24 cellular contexts compared by ENCODE assay signal in the genomic region with DNA sequence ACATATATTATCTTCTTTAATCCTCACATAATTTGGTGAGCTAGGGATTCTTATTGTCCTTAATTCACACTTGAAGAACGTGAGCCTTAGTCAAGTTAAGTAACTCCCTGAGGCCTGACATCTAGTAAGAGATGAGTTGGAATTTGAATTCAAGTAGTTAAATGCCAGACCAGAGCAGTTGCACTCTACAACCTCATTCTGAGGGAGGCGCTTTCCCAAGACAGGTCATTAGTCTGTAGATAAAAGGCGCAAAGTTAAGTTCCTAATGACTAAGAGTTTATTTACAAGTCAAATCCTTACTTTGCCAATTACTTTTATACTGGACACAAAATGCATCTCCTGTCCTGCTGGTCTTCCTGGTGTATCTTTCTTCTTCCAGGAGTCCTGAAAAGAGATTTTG. TPM values are rescaled to one million over a fixed set of nuclear protein-coding genes. Genes with fewer than 3 reads are reported as not detected.
A peak's percentile ranks its signal among the peaks of the same experiment; 100 is the strongest.
DNase-seq lines count a peak whose midpoint lies in the region; TF ChIP-seq lines count a peak whose summit lies in the region.
"Had no signal": no experiment of that assay in that cellular context is flagged by ENCODE, and none has a peak within 500 bp of the region (broad histone marks: within the 10 kb centered on the region; RNA-seq: fewer than 3 reads in every experiment).

No MANE protein-coding gene starts in this region.

- H2BK20ac ChIP-seq in H9 (ENCODE audit: low read depth, low read length, poor library complexity, severe bottlenecking), result no peak overlapping the region

- H3K79me1 ChIP-seq in H9 (ENCODE audit: insufficient read depth, low read depth, low read length, poor library complexity, severe bottlenecking), result no peaks in the 10 kb centered on the region

- no peak overlapping the region for H2AK5ac ChIP-seq in H9 (ENCODE audit: insufficient read length, low read length)

- DNase-seq in H9, result no peak
- peak; percentile 28 for DNase-seq in NAMALWA (ENCODE audit: low spot score)
- peak; percentile 8 for DNase-seq in dedifferentiated amniotic fluid mesenchymal stem cell (ENCODE audit: extremely low spot score)
- no peak for DNase-seq in neural crest cell (ENCODE audit: low read depth, low spot score)
- DNase-seq in activated effector memory CD4-positive, alpha-beta T cell treated with Interleukin-2 at 50 U/mL for 16 hours, result no peak
- DNase-seq in NCI-H1105 (lab: John Stamatoyannopoulos, UW), result no peak
- DNase-seq in NCI-H748 (lab: John Stamatoyannopoulos, UW; ENCODE audit: unreplicated experiment), result no peak
- no peak for DNase-seq in smooth muscle cell (lab: John Stamatoyannopoulos, UW; ENCODE audit: unreplicated experiment)
- DNase-seq: caudate nucleus; CD4-positive, alpha-beta memory T cell; DMS79 treated with DMSO at 0.1 percent for 48 hours; glutamatergic neuron; GM23248; MG63; NCI-H187 treated with DMSO at 0.1 percent for 48 hours; NCI-H345; NK-92 treated with Interleukin-12 subunit alpha and Interleukin-12 subunit beta, amount 100 ng/mL, for 24 hours; pancreas; right lobe of liver; stimulated activated naive CD4-positive, alpha-beta T cell; SW 1271; thyroid gland had no signal

- H3K56ac ChIP-seq in H9 (ENCODE audit: insufficient read length, low read depth, low read length), result no peak overlapping the region

- H3K27ac ChIP-seq in H9 (ENCODE audit: insufficient read length, low read depth, low read length) (no peak overlapping the region), smooth muscle cell (ENCODE audit: low read depth) (no peak overlapping the region)
- H3K27ac ChIP-seq: esophagus muscularis mucosa, GM23248, pancreas, right lobe of liver had no signal

- H3K4me3 Mint-ChIP-seq in H9 (no peak overlapping the region), neural crest cell (peak overlapping the region; percentile 32)
- H3K4me3 Mint-ChIP-seq: CD4-positive, alpha-beta memory T cell had no signal

- peaks cover 8% of the 10 kb centered on the region; the same call in 1 of the 2 replicates for H3K27me3 ChIP-seq in H9 (ENCODE audit: insufficient read depth, low read length)
- no peaks in the 10 kb centered on the region for H3K27me3 ChIP-seq in smooth muscle cell (ENCODE audit: low read depth)
- H3K27me3 ChIP-seq: esophagus muscularis mucosa, MG63, pancreas, right lobe of liver, thyroid gland had no signal

- TF ChIP-seq CTCF in H9 (conservative IDR thresholded peaks at IDR 0.05) (peak; percentile 33; the same call in 2 of the 3 replicates), neural crest cell (conservative IDR thresholded peaks at IDR 0.05) (no peak), smooth muscle cell (IDR thresholded peaks at IDR 0.05; ENCODE audit: borderline replicate concordance, insufficient read depth, poor library complexity, severe bottlenecking) (no peak)

- H3F3A ChIP-seq in smooth muscle cell (ENCODE audit: low read depth), result no peaks in the 10 kb centered on the region

- H3K9me3 ChIP-seq in H9 (ENCODE audit: control insufficient read depth, low read depth, low read length), result no peaks in the 10 kb centered on the region
- H3K9me3 ChIP-seq in smooth muscle cell (replicated peaks; ENCODE audit: low read depth), result no peaks in the 10 kb centered on the region
- H3K9me3 ChIP-seq: esophagus muscularis mucosa, MG63, pancreas, right lobe of liver, thyroid gland had no signal

- no CpG with 5 or more reads among the region's 3 CpGs for WGBS in H9 (ENCODE audit: extremely low coverage, insufficient read length, low lambda C conversion rate)
- WGBS in smooth muscle cell (ENCODE audit: low lambda C conversion rate), result 51% methylated on average over 3 of the region's 3 CpGs

- H3K4ac ChIP-seq in H9 (ENCODE audit: low read depth, low read length), result no peak overlapping the region

- no peak overlapping the region for H4K5ac ChIP-seq in H9 (ENCODE audit: insufficient read length, low read depth, low read length)

- H3K4me1 Mint-ChIP-seq in H9 (peaks cover 14 to 22% of the 10 kb centered on the region in 2 experiments), neural crest cell (peaks cover 26% of the 10 kb centered on the region)

- H2BK5ac ChIP-seq in H9 (ENCODE audit: insufficient read length, low read length), result no peak overlapping the region

- peaks cover 7% of the 10 kb centered on the region for H3K23me2 ChIP-seq in H9 (ENCODE audit: insufficient read length, low read depth, low read length, poor library complexity, severe bottlenecking)

- peaks cover 5% of the 10 kb centered on the region in 2 experiments; a peak in 3 of 5 replicates for H3K9me3 Mint-ChIP-seq in H9
- no peaks in the 10 kb centered on the region for H3K9me3 Mint-ChIP-seq in neural crest cell
- H3K9me3 Mint-ChIP-seq: CD4-positive, alpha-beta memory T cell had no signal

- H3K14ac ChIP-seq in H9 (ENCODE audit: insufficient read depth, low read length), result no peak overlapping the region

- H4K91ac ChIP-seq in H9 (ENCODE audit: insufficient read length, low read depth, low read length), result no peak overlapping the region

- H3K23ac ChIP-seq in H9 (ENCODE audit: insufficient read length, low read depth, low read length), result no peak overlapping the region

- no peak overlapping the region for H3T11ph ChIP-seq in H9 (ENCODE audit: low read length)

- H3K27me3 Mint-ChIP-seq in H9 (ENCODE audit: low read depth), result peaks cover 41% of the 10 kb centered on the region
- H3K27me3 Mint-ChIP-seq in neural crest cell (ENCODE audit: low read depth), result peaks cover 7% of the 10 kb centered on the region
- H3K27me3 Mint-ChIP-seq: CD4-positive, alpha-beta memory T cell had no signal

- no peaks in the 10 kb centered on the region for H3K36me3 ChIP-seq in smooth muscle cell (ENCODE audit: low read depth)
- H3K36me3 ChIP-seq: esophagus muscularis mucosa, MG63, pancreas, right lobe of liver, thyroid gland had no signal

- H3K27ac Mint-ChIP-seq in H9 (no peak overlapping the region), neural crest cell (ENCODE audit: unreplicated experiment) (no peak overlapping the region)

- no peak overlapping the region for H3K4me3 ChIP-seq in smooth muscle cell
- H3K4me3 ChIP-seq: esophagus muscularis mucosa, GM23248, lung, MG63, pancreas, right lobe of liver, thyroid gland had no signal

- no peak overlapping the region for H2BK15ac ChIP-seq in H9 (ENCODE audit: low read depth, low read length)

- H3K79me2 ChIP-seq in H9 (ENCODE audit: insufficient read depth, low read length), result no peaks in the 10 kb centered on the region
- H3K79me2 ChIP-seq in smooth muscle cell (ENCODE audit: low read depth), result no peaks in the 10 kb centered on the region

- H3K4me2 ChIP-seq in H9 (ENCODE audit: insufficient read depth, insufficient read length, low read length) (no peak overlapping the region), smooth muscle cell (no peak overlapping the region)

- H3K9ac ChIP-seq in H9 (ENCODE audit: extremely low read depth, insufficient read length, low read length) (no peak overlapping the region), smooth muscle cell (ENCODE audit: low read depth) (no peak overlapping the region)
- H3K9ac ChIP-seq: GM23248 had no signal

- no peak overlapping the region for H4K8ac ChIP-seq in H9 (replicated peaks; ENCODE audit: insufficient read length, low read depth, low read length)

- H3K36me3 Mint-ChIP-seq in H9 (ENCODE audit: insufficient read depth in 1 of 3, low read depth in 3 of 3) (no peaks in the 10 kb centered on the region), neural crest cell (ENCODE audit: low read depth) (no peaks in the 10 kb centered on the region)

- no peak overlapping the region for H2BK120ac ChIP-seq in H9 (ENCODE audit: low read depth, low read length, poor library complexity, severe bottlenecking)

- no peak overlapping the region for H3K18ac ChIP-seq in H9 (ENCODE audit: insufficient read length, low read depth, low read length)

- H2BK12ac ChIP-seq in H9 (ENCODE audit: insufficient read length, low read depth, low read length), result no peak overlapping the region

- H3K4me1 ChIP-seq in H9 (ENCODE audit: insufficient read depth, low read length) (no peaks in the 10 kb centered on the region), smooth muscle cell (ENCODE audit: low read depth) (no peaks in the 10 kb centered on the region)

- H4K20me1 ChIP-seq in H9 (ENCODE audit: control insufficient read depth, insufficient read depth, insufficient read length) (no peaks in the 10 kb centered on the region), smooth muscle cell (ENCODE audit: low read depth) (no peaks in the 10 kb centered on the region)

- H2AFZ ChIP-seq in H9 (ENCODE audit: low read length) (no peak overlapping the region), smooth muscle cell (ENCODE audit: low read depth) (no peak overlapping the region)
- H2AFZ ChIP-seq: GM23248 had no signal

RNA-seq across cellular contexts. Expression of gene EXOC6, which starts 3.6 kb away (rescaled TPM):
- total RNA-seq in H9 (2021) (8.3 and 9.0 TPM in 2 replicates), neural crest cell (16.5 and 17.2 TPM in 2 replicates), smooth muscle cell (3.3 and 5.2 TPM in 2 replicates)
- polyA plus RNA-seq in smooth muscle cell, result 1.7 TPM in 2 replicates

Comparison
In these comparisons a context has a peak if more than half of its experiments do, and no peak if none do; other contexts are left out.
1. DNase-seq: peak in NAMALWA (single experiment) and dedifferentiated amniotic fluid mesenchymal stem cell (single experiment); none in H9 (single experiment), neural crest cell (single experiment), activated effector memory CD4-positive, alpha-beta T cell treated with Interleukin-2 at 50 U/mL for 16 hours (single experiment), NCI-H1105 (single experiment), NCI-H748 (single experiment) and smooth muscle cell (single experiment).